In the genomic region with DNA sequence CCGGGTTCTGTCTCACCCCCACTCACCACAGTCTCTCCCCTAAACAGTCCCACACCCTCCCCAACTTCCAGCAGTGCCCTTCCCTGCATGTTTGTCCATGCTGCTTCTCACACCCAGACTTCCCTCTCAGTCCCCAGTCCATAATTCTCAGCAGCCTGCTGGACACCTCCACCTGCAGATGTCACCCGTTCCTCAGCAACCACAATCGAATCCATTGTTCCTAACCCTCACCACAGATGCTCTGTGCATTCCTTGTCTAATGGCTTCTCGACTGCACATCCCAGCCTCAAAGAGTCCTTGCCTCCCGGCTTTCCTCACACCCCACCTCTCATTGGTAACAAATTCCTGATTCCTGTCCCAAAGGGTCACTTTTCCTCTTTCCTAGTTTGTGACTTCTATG, we compare ENCODE assay signal across 22 cellular contexts. TPM values are rescaled to one million over a fixed set of nuclear protein-coding genes. Genes with fewer than 3 reads are reported as not detected.
DNase-seq lines count a peak whose midpoint lies in the region; ATAC-seq, FAIRE-seq and TF ChIP-seq lines count a peak whose summit lies in the region.
"Had no signal": no experiment of that assay in that cellular context is flagged by ENCODE, and none has a peak within 500 bp of the region (broad histone marks: within the 10 kb centered on the region; RNA-seq: fewer than 3 reads in every experiment).

No MANE protein-coding gene starts in this region.

- H3K9me3 ChIP-seq in MM.1S (replicated peaks; ENCODE audit: insufficient read depth, low read length) (no peaks in the 10 kb centered on the region), trophoblast cell (ENCODE audit: insufficient read depth, low read depth, low read length) (no peaks in the 10 kb centered on the region), right cardiac atrium (ENCODE audit: control insufficient read depth, low read length) (no peaks in the 10 kb centered on the region)
- H3K9me3 ChIP-seq: breast epithelium, ovary, upper lobe of left lung had no signal

- ATAC-seq in HG03108 (IDR thresholded peaks at IDR 0.05; ENCODE audit: unreplicated experiment) (no peak), right cardiac atrium (no peak)
- ATAC-seq: HepG2, left colon had no signal

- no peak overlapping the region for H2BK5ac ChIP-seq in trophoblast cell (ENCODE audit: low read depth, low read length, poor library complexity)

- H3K36me3 ChIP-seq in MM.1S (replicated peaks; ENCODE audit: insufficient read depth, low read length) (0 out of 2 replicates have a peak, but pooled peaks cover 6% of the 10 kb centered on the region), bronchial epithelial cell (ENCODE audit: control insufficient read depth, insufficient read depth, low read length) (peaks cover 7% of the 10 kb centered on the region), trophoblast cell (ENCODE audit: control insufficient read depth in 1 of 2, insufficient read depth in 2 of 2, low read length in 2 of 2) (peaks cover 15 to 18% of the 10 kb centered on the region in 2 experiments)
- H3K36me3 ChIP-seq: breast epithelium, ovary had no signal

- H3K23ac ChIP-seq in trophoblast cell (ENCODE audit: low read length): no peak overlapping the region

- H3K27me3 ChIP-seq in MM.1S (replicated peaks; ENCODE audit: insufficient read depth, low read length) (no peaks in the 10 kb centered on the region), bronchial epithelial cell (ENCODE audit: control insufficient read depth, insufficient read depth, low read length) (no peaks in the 10 kb centered on the region), trophoblast cell (ENCODE audit: insufficient read depth, low read length) (no peaks in the 10 kb centered on the region), right cardiac atrium (ENCODE audit: control insufficient read depth, insufficient read depth) (no peaks in the 10 kb centered on the region)
- H3K27me3 ChIP-seq: breast epithelium, ovary, upper lobe of left lung had no signal

- H3K4me1 ChIP-seq in MM.1S (ENCODE audit: low read length) (peaks cover 83% of the 10 kb centered on the region), trophoblast cell (ENCODE audit: control insufficient read depth in 1 of 2, insufficient read depth in 2 of 2, low read length in 2 of 2) (peaks cover 28 to 34% of the 10 kb centered on the region in 2 experiments), right cardiac atrium (ENCODE audit: control insufficient read depth, insufficient read depth, low read length) (no peaks in the 10 kb centered on the region)
- H3K4me1 ChIP-seq: breast epithelium had no signal

- peak overlapping the region; percentile 3 for H3K27ac Mint-ChIP-seq in activated CD4-positive, alpha-beta T cell treated with anti-CD3 and anti-CD28 coated beads, Interleukin-2, amount 10 ng/mL, durations not matched to agents 24 days and 14 days
- H3K27ac Mint-ChIP-seq: stimulated activated naive CD8-positive, alpha-beta T cell treated with anti-CD3 and anti-CD28 coated beads, Interleukin-15, Interleukin-2, amounts not matched to agents 100 ng/mL and 50 ng/mL, for 24 hours had no signal

- H4K91ac ChIP-seq in trophoblast cell (ENCODE audit: low read depth, low read length): peak overlapping the region; percentile 58

- H3K9me2 ChIP-seq in MM.1S (replicated peaks; ENCODE audit: insufficient read depth, low read length): no peaks in the 10 kb centered on the region

- FAIRE-seq in bronchial epithelial cell (lab: Jason Lieb, UNC): peak; percentile 55
- FAIRE-seq: frontal cortex, H1, HepG2 had no signal

- no peaks in the 10 kb centered on the region for H3K9me3 Mint-ChIP-seq in activated CD4-positive, alpha-beta T cell treated with anti-CD3 and anti-CD28 coated beads, Interleukin-2, amount 10 ng/mL, durations not matched to agents 24 days and 14 days
- H3K9me3 Mint-ChIP-seq: stimulated activated naive CD8-positive, alpha-beta T cell treated with anti-CD3 and anti-CD28 coated beads, Interleukin-15, Interleukin-2, amounts not matched to agents 100 ng/mL and 50 ng/mL, for 24 hours had no signal

- peaks cover 6% of the 10 kb centered on the region for H3K36me3 Mint-ChIP-seq in activated CD4-positive, alpha-beta T cell treated with anti-CD3 and anti-CD28 coated beads, Interleukin-2, amount 10 ng/mL, durations not matched to agents 24 days and 14 days (ENCODE audit: low read depth)

- H3K27ac ChIP-seq in MM.1S (ENCODE audit: low read length) (peak overlapping the region; percentile 83; the same call in 1 of the 2 replicates), trophoblast cell (ENCODE audit: low read depth, low read length) (peak overlapping the region; percentile 0), right cardiac atrium (ENCODE audit: low read length) (no peak overlapping the region)
- H3K27ac ChIP-seq: breast epithelium, ovary had no signal

- H2BK120ac ChIP-seq in trophoblast cell (ENCODE audit: insufficient read depth, low read length, poor library complexity): peak overlapping the region; percentile 52

- H3K14ac ChIP-seq in trophoblast cell (ENCODE audit: low read length): no peak overlapping the region

- H3F3A ChIP-seq in MM.1S (ENCODE audit: insufficient read depth, low read length): peaks cover 60% of the 10 kb centered on the region

- H4K8ac ChIP-seq in trophoblast cell (ENCODE audit: low read depth, low read length): no peak overlapping the region

- peaks cover 32% of the 10 kb centered on the region for H3K79me1 ChIP-seq in trophoblast cell (ENCODE audit: low read length)

- WGBS in trophoblast cell (ENCODE audit: extremely low coverage, insufficient coverage, insufficient read length): no CpG with 5 or more reads among the region's 5 CpGs
- 89% methylated on average over 5 of the region's 5 CpGs for WGBS in right cardiac atrium

- H2AFZ ChIP-seq in MM.1S (ENCODE audit: low read length) (no peak overlapping the region), trophoblast cell (ENCODE audit: insufficient read depth, low read length, poor library complexity) (no peak overlapping the region)

- peaks cover 10% of the 10 kb centered on the region for H3K27me3 Mint-ChIP-seq in activated CD4-positive, alpha-beta T cell treated with anti-CD3 and anti-CD28 coated beads, Interleukin-2, amount 10 ng/mL, durations not matched to agents 24 days and 14 days

- H3K4me3 ChIP-seq in MM.1S (ENCODE audit: low read length) (no peak overlapping the region), bronchial epithelial cell (ENCODE audit: low read depth, low read length) (no peak overlapping the region), trophoblast cell (ENCODE audit: low read depth, low read length) (no peak overlapping the region), right cardiac atrium (ENCODE audit: low read length) (no peak overlapping the region)
- H3K4me3 ChIP-seq: ovary, upper lobe of left lung had no signal

- DNase-seq in activated CD4-positive, alpha-beta T cell treated with anti-CD3 and anti-CD28 coated beads, Interleukin-2, amount 10 ng/mL, durations not matched to agents 24 days and 14 days: peak; percentile 56
- no peak for DNase-seq in activated CD4-positive, alpha-beta T cell treated with anti-CD3 and anti-CD28 coated beads for 4 hours
- DNase-seq in MM.1S: no peak
- no peak for DNase-seq in bronchial epithelial cell (ENCODE audit: low read depth)
- no peak for DNase-seq in trophoblast cell
- no peak for DNase-seq in activated T-cell treated with anti-CD3 and anti-CD28 coated beads for 4 hours
- no peak for DNase-seq in right cardiac atrium
- DNase-seq: activated CD4-positive, alpha-beta T cell treated with anti-CD3 and anti-CD28 coated beads for 48 hours; dermis blood vessel endothelial cell; erythroblast; left colon; NCI-H187 treated with DMSO at 0.1 percent for 48 hours; NCI-H510A; ovary; stimulated activated CD4-positive, alpha-beta T cell treated with anti-CD3 and anti-CD28 coated beads, Interleukin-2, amount 100 ng/mL, for 24 hours; upper lobe of left lung had no signal

- peaks cover 38% of the 10 kb centered on the region for H3K4me1 Mint-ChIP-seq in activated CD4-positive, alpha-beta T cell treated with anti-CD3 and anti-CD28 coated beads, Interleukin-2, amount 10 ng/mL, durations not matched to agents 24 days and 14 days

- H3K79me2 ChIP-seq in MM.1S (ENCODE audit: low read length): peaks cover 23% of the 10 kb centered on the region
- peaks cover 4% of the 10 kb centered on the region for H3K79me2 ChIP-seq in trophoblast cell (ENCODE audit: control insufficient read depth, insufficient read depth, low read length, poor library complexity)

- intact Hi-C loops in activated CD4-positive, alpha-beta T cell treated with anti-CD3 and anti-CD28 coated beads, Interleukin-2, amount 10 ng/mL, durations not matched to agents 24 days and 14 days (cut with micrococcal nuclease): no loop called here
- intact Hi-C loops in right cardiac atrium (cut with DNase I): loop anchor here in 1 of 4 donors (5.0 kb wide), 1 partner anchor 64 kb away; a partner anchor contains a TSS

- no peak overlapping the region for H2AK5ac ChIP-seq in trophoblast cell (ENCODE audit: low read length)

- H3K9ac ChIP-seq in MM.1S (ENCODE audit: low read length): no peak overlapping the region
- H3K9ac ChIP-seq in trophoblast cell (ENCODE audit: low read length): no peak overlapping the region

- H4K12ac ChIP-seq in trophoblast cell (ENCODE audit: low read depth, low read length): no peak overlapping the region

- no peak for TF ChIP-seq CTCF in MM.1S (IDR thresholded peaks at IDR 0.05; ENCODE audit: low read length)
- TF ChIP-seq CTCF in bronchial epithelial cell (IDR thresholded peaks at IDR 0.05; ENCODE audit: insufficient read depth, low read length, severe bottlenecking): no peak

- no peaks in the 10 kb centered on the region for H4K20me1 ChIP-seq in MM.1S (ENCODE audit: insufficient read depth, low read length)

- no peak overlapping the region for H3K4ac ChIP-seq in trophoblast cell (ENCODE audit: low read depth, low read length)

- H3K4me2 ChIP-seq in MM.1S (ENCODE audit: low read depth, low read length): no peak overlapping the region
- no peak overlapping the region for H3K4me2 ChIP-seq in trophoblast cell (ENCODE audit: low read length)

- no peak overlapping the region for H2BK12ac ChIP-seq in trophoblast cell (ENCODE audit: low read length)

- H3K18ac ChIP-seq in trophoblast cell (ENCODE audit: low read length): no peak overlapping the region

- H3K4me3 Mint-ChIP-seq in activated CD4-positive, alpha-beta T cell treated with anti-CD3 and anti-CD28 coated beads, Interleukin-2, amount 10 ng/mL, durations not matched to agents 24 days and 14 days: peak overlapping the region; percentile 14

RNA-seq across cellular contexts. Expression of a gene that starts 55.6 kb away (rescaled TPM):
- total RNA-seq in activated CD4-positive, alpha-beta T cell treated with anti-CD3 and anti-CD28 coated beads, Interleukin-2, amount 10 ng/mL, durations not matched to agents 24 days and 14 days: 22.2 TPM in 2 replicates
- 41.1 and 49.0 TPM in 2 replicates for total RNA-seq in bronchial epithelial cell
- polyA plus RNA-seq in trophoblast cell (2013): 39.9 and 40.5 TPM in 2 replicates
- 10 to 100 TPM; 23.4 to 28.9 (median 26.0) TPM for total RNA-seq in right cardiac atrium
- polyA plus RNA-seq in right cardiac atrium: 17.2 TPM
